ENCODE assay signal across 1 cellular context in genomic region chr20:63021356-63022321, GRCh38.
TF ChIP-seq lines count a peak whose summit lies in the region.

No MANE protein-coding gene starts in this region.

TF ChIP-seq in WTC11, 78 proteins besides CTCF, POLR2A, EP300 and RAD21 (continued from another document):
- TF ChIP-seq SOX15 (CRISPR knock-in tag; IDR thresholded peaks at IDR 0.05) (no peak), FOXP4 (CRISPR knock-in tag; IDR thresholded peaks at IDR 0.05) (no peak), ZNF281 (CRISPR knock-in tag; IDR thresholded peaks at IDR 0.05) (no peak), MLX (CRISPR knock-in tag; IDR thresholded peaks at IDR 0.05) (no peak), NR1H2 (CRISPR knock-in tag; IDR thresholded peaks at IDR 0.05) (no peak), ZNF425 (CRISPR knock-in tag; conservative IDR thresholded peaks at IDR 0.05) (no peak)
- TF ChIP-seq, protein P1, sequence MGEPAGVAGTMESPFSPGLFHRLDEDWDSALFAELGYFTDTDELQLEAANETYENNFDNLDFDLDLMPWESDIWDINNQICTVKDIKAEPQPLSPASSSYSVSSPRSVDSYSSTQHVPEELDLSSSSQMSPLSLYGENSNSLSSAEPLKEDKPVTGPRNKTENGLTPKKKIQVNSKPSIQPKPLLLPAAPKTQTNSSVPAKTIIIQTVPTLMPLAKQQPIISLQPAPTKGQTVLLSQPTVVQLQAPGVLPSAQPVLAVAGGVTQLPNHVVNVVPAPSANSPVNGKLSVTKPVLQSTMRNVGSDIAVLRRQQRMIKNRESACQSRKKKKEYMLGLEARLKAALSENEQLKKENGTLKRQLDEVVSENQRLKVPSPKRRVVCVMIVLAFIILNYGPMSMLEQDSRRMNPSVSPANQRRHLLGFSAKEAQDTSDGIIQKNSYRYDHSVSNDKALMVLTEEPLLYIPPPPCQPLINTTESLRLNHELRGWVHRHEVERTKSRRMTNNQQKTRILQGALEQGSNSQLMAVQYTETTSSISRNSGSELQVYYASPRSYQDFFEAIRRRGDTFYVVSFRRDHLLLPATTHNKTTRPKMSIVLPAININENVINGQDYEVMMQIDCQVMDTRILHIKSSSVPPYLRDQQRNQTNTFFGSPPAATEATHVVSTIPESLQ (CRISPR knock-in tag; IDR thresholded peaks at IDR 0.05) = no peak
- TF ChIP-seq, protein P2, sequence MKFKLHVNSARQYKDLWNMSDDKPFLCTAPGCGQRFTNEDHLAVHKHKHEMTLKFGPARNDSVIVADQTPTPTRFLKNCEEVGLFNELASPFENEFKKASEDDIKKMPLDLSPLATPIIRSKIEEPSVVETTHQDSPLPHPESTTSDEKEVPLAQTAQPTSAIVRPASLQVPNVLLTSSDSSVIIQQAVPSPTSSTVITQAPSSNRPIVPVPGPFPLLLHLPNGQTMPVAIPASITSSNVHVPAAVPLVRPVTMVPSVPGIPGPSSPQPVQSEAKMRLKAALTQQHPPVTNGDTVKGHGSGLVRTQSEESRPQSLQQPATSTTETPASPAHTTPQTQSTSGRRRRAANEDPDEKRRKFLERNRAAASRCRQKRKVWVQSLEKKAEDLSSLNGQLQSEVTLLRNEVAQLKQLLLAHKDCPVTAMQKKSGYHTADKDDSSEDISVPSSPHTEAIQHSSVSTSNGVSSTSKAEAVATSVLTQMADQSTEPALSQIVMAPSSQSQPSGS (CRISPR knock-in tag; IDR thresholded peaks at IDR 0.05; ENCODE audit: borderline replicate concordance, low read depth) = no peak
